1 cellular context compared by ENCODE assay signal in genomic region chr5:174720612-174721521, GRCh38.
TF ChIP-seq lines count a peak whose summit lies in the region.

No MANE protein-coding gene starts in this region.

TF ChIP-seq in HEK293, 187 proteins besides CTCF, POLR2A, EP300 and RAD21 (continued from another document):
- TF ChIP-seq, protein P1, sequence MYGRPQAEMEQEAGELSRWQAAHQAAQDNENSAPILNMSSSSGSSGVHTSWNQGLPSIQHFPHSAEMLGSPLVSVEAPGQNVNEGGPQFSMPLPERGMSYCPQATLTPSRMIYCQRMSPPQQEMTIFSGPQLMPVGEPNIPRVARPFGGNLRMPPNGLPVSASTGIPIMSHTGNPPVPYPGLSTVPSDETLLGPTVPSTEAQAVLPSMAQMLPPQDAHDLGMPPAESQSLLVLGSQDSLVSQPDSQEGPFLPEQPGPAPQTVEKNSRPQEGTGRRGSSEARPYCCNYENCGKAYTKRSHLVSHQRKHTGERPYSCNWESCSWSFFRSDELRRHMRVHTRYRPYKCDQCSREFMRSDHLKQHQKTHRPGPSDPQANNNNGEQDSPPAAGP (tag by site-specific recombination; IDR thresholded peaks at IDR 0.05): peak; percentile 52; the same call in 1 of the 2 replicates
- TF ChIP-seq ZNF274 (IDR thresholded peaks at IDR 0.05; ENCODE audit: low read length) (no peak), ZNF274 (tag by site-specific recombination; IDR thresholded peaks at IDR 0.05; ENCODE audit: borderline replicate concordance) (no peak), ZBTB11 (tag by site-specific recombination; conservative IDR thresholded peaks at IDR 0.05; ENCODE audit: low read depth) (no peak), ZNF785 (tag by site-specific recombination; IDR thresholded peaks at IDR 0.05) (no peak), ZBTB17 (tag by site-specific recombination; IDR thresholded peaks at IDR 0.05) (0 out of 2 replicates have a peak, but pooled peaks have one; percentile 28), ZNF837 (tag by site-specific recombination; IDR thresholded peaks at IDR 0.05) (no peak), ZNF221 (tag by site-specific recombination; IDR thresholded peaks at IDR 0.05; ENCODE audit: borderline replicate concordance) (no peak), PRDM1 (tag by site-specific recombination; IDR thresholded peaks at IDR 0.05) (no peak), ZNF707 (tag by site-specific recombination; IDR thresholded peaks at IDR 0.05) (no peak), GFI1B (tag by site-specific recombination; IDR thresholded peaks at IDR 0.05) (no peak), ZNF175 (tag by site-specific recombination; IDR thresholded peaks at IDR 0.05) (no peak), ZNF658 (tag by site-specific recombination; IDR thresholded peaks at IDR 0.05) (no peak), INSM2 (tag by site-specific recombination; IDR thresholded peaks at IDR 0.05) (no peak), IKZF3 (tag by site-specific recombination; IDR thresholded peaks at IDR 0.05) (peak; percentile 53), ZNF202 (tag by site-specific recombination; IDR thresholded peaks at IDR 0.05; ENCODE audit: borderline replicate concordance) (no peak), ZNF571 (tag by site-specific recombination; IDR thresholded peaks at IDR 0.05) (no peak), ZBTB7A (tag by site-specific recombination; IDR thresholded peaks at IDR 0.05; ENCODE audit: low read depth) (no peak), FEZF1 (tag by site-specific recombination; IDR thresholded peaks at IDR 0.05) (no peak), ZNF623 (tag by site-specific recombination; IDR thresholded peaks at IDR 0.05) (no peak)
- TF ChIP-seq, protein P2, sequence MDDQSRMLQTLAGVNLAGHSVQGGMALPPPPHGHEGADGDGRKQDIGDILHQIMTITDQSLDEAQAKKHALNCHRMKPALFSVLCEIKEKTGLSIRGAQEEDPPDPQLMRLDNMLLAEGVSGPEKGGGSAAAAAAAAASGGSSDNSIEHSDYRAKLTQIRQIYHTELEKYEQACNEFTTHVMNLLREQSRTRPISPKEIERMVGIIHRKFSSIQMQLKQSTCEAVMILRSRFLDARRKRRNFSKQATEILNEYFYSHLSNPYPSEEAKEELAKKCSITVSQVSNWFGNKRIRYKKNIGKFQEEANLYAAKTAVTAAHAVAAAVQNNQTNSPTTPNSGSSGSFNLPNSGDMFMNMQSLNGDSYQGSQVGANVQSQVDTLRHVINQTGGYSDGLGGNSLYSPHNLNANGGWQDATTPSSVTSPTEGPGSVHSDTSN (CRISPR knock-in tag; IDR thresholded peaks at IDR 0.05): no peak
